ENCODE assay signal across 8 cellular contexts in genomic region chr14:52124791-52125661, GRCh38. TPM values are rescaled to one million over a fixed set of nuclear protein-coding genes. Genes with fewer than 3 reads are reported as not detected.
A peak's percentile ranks its signal among the peaks of the same experiment; 100 is the strongest.
DNase-seq lines count a peak whose midpoint lies in the region; ATAC-seq and TF ChIP-seq lines count a peak whose summit lies in the region.

No MANE protein-coding gene starts in this region.

- H3K4me3 ChIP-seq in GM23248 (no peak overlapping the region; the same call in 1 of the 2 replicates), left ventricle myocardium inferior (no peak overlapping the region), gastrocnemius medialis (no peak overlapping the region)

- H3K9me3 ChIP-seq in GM23248 (ENCODE audit: low read depth) (no peaks in the 10 kb centered on the region), left ventricle myocardium inferior (replicated peaks) (no peaks in the 10 kb centered on the region), gastrocnemius medialis (no peaks in the 10 kb centered on the region)

- no peaks in the 10 kb centered on the region for H3K79me2 ChIP-seq in GM23248 (ENCODE audit: insufficient read depth)

- DNase-seq in GM23248 (peak; percentile 91), SW480 (ENCODE audit: low spot score) (peak; percentile 20), left ventricle myocardium inferior (no peak), gastrocnemius medialis (no peak), NCI-H2171 treated with DMSO at 0.1 percent for 48 hours (lab: John Stamatoyannopoulos, UW) (no peak)
- no peak for DNase-seq in activated effector memory CD4-positive, alpha-beta T cell treated with Interleukin-2 at 50 U/mL for 16 hours
- DNase-seq in stimulated activated naive B cell treated with anti-CD40 and anti-IgM and Interleukin-4, amounts not matched to agents 10 μg/mL and 1 μg/mL and 100 μg/mL, for 72 hours = no peak
- DNase-seq in effector CD8-positive, alpha-beta T cell (lab: John Stamatoyannopoulos, UW) = no peak

- H3K4me1 ChIP-seq in GM23248 (ENCODE audit: insufficient read depth) = peaks cover 22% of the 10 kb centered on the region
- peaks cover 29% of the 10 kb centered on the region for H3K4me1 ChIP-seq in left ventricle myocardium inferior
- peaks cover 0 to 17% of the 10 kb centered on the region in 2 donors for H3K4me1 ChIP-seq in gastrocnemius medialis

- no peak for TF ChIP-seq POLR2A in gastrocnemius medialis (IDR thresholded peaks at IDR 0.05)

- peaks cover 10 to 15% of the 10 kb centered on the region in 2 donors for H3K4me1 Mint-ChIP-seq in stimulated activated naive B cell treated with anti-CD40 and anti-IgM and Interleukin-4, amounts not matched to agents 10 μg/mL and 1 μg/mL and 100 μg/mL, for 72 hours

- H3K4me3 Mint-ChIP-seq in stimulated activated naive B cell treated with anti-CD40 and anti-IgM and Interleukin-4, amounts not matched to agents 10 μg/mL and 1 μg/mL and 100 μg/mL, for 72 hours = no peak overlapping the region

- H3K9me2 ChIP-seq in GM23248 (ENCODE audit: insufficient read depth) = no peaks in the 10 kb centered on the region

- H3K27ac ChIP-seq in GM23248 (peak overlapping the region; percentile 94), left ventricle myocardium inferior (replicated peaks) (peak overlapping the region; percentile 65), gastrocnemius medialis (peak overlapping the region; percentile 28 to 64 (median 42))

- H3K4me2 ChIP-seq in GM23248 (ENCODE audit: unreplicated experiment) = peak overlapping the region; percentile 77

- TF ChIP-seq CTCF in left ventricle myocardium inferior (IDR thresholded peaks at IDR 0.05; ENCODE audit: borderline replicate concordance) (no peak), gastrocnemius medialis (IDR thresholded peaks at IDR 0.05 in 4 of 5, conservative IDR thresholded peaks at IDR 0.05 in 1 of 5) (no peak)

- peaks cover 3% of the 10 kb centered on the region in 2 donors for H3K9me3 Mint-ChIP-seq in stimulated activated naive B cell treated with anti-CD40 and anti-IgM and Interleukin-4, amounts not matched to agents 10 μg/mL and 1 μg/mL and 100 μg/mL, for 72 hours

- H4K20me1 ChIP-seq in GM23248 (ENCODE audit: insufficient read depth) = no peaks in the 10 kb centered on the region

- H3K27ac Mint-ChIP-seq in stimulated activated naive B cell treated with anti-CD40 and anti-IgM and Interleukin-4, amounts not matched to agents 10 μg/mL and 1 μg/mL and 100 μg/mL, for 72 hours = no peak overlapping the region

- H3K36me3 Mint-ChIP-seq in stimulated activated naive B cell treated with anti-CD40 and anti-IgM and Interleukin-4, amounts not matched to agents 10 μg/mL and 1 μg/mL and 100 μg/mL, for 72 hours = no peaks in the 10 kb centered on the region

- in situ Hi-C loops in GM23248 (cut with MboI) = no loop called here
- in situ Hi-C loops in gastrocnemius medialis (cut with MboI; ENCODE audit: low sequenced_read_pairs in 4 of 4) = no loop called here

- peak in 1 of 2 donors; percentile 66 for ATAC-seq in gastrocnemius medialis
- ATAC-seq in stimulated activated naive B cell treated with anti-CD40 and anti-IgM and Interleukin-4, amounts not matched to agents 10 μg/mL and 1 μg/mL and 100 μg/mL, for 72 hours (replicated peaks) = no peak

- H3F3A ChIP-seq in GM23248 (ENCODE audit: insufficient read depth) = peaks cover 29% of the 10 kb centered on the region

- H2AFZ ChIP-seq in GM23248 = peak overlapping the region; percentile 71

- H3K9ac ChIP-seq in GM23248 = peak overlapping the region; percentile 68

- H3K36me3 ChIP-seq in GM23248 (ENCODE audit: low read depth) (no peaks in the 10 kb centered on the region), left ventricle myocardium inferior (no peaks in the 10 kb centered on the region), gastrocnemius medialis (no peaks in the 10 kb centered on the region)

- H3K27me3 ChIP-seq in GM23248 (replicated peaks; ENCODE audit: insufficient read depth) = no peaks in the 10 kb centered on the region
- H3K27me3 ChIP-seq in left ventricle myocardium inferior (ENCODE audit: low read depth) = no peaks in the 10 kb centered on the region
- H3K27me3 ChIP-seq in gastrocnemius medialis = no peaks in the 10 kb centered on the region

- intact Hi-C loops in left ventricle myocardium inferior (cut with micrococcal nuclease) = no loop called here
- intact Hi-C loops in gastrocnemius medialis (cut with DNase I; ENCODE audit: low total_unique reads) = no loop called here

- 28% methylated on average over 7 of the region's 7 CpGs for WGBS in GM23248 (ENCODE audit: low coverage in 1 of 2, low lambda C conversion rate in 2 of 2, missing lambda C conversion rate in 2 of 2), 2 experiments

- H3K27me3 Mint-ChIP-seq in stimulated activated naive B cell treated with anti-CD40 and anti-IgM and Interleukin-4, amounts not matched to agents 10 μg/mL and 1 μg/mL and 100 μg/mL, for 72 hours = peaks cover 10 to 11% of the 10 kb centered on the region in 2 donors

RNA-seq across cellular contexts. Expression of gene NID2, which starts 56.2 kb away (rescaled TPM):
- total RNA-seq in GM23248 (2014; rRNA removed; shearing (Covaris generic)) = 59.8 and 66.6 TPM in 2 replicates
- 39.8 and 40.0 TPM in 2 replicates for polyA plus RNA-seq in GM23248 (2016; fragmentation: Nextera tagmentation; extraction: Ambion mirVana)
- total RNA-seq in left ventricle myocardium inferior (35.2 TPM), gastrocnemius medialis (1 to 10 TPM; 1.9 to 5.6 (median 4.3) TPM)

Comparison
In these comparisons a context has a peak if more than half of its experiments do, and no peak if none do; other contexts are left out.
1. DNase-seq: peak in GM23248 (single experiment) and SW480 (single experiment); none in left ventricle myocardium inferior (single experiment), gastrocnemius medialis (0 of 2), activated effector memory CD4-positive, alpha-beta T cell treated with Interleukin-2 at 50 U/mL for 16 hours (single experiment), stimulated activated naive B cell treated with anti-CD40 and anti-IgM and Interleukin-4, amounts not matched to agents 10 μg/mL and 1 μg/mL and 100 μg/mL, for 72 hours (single experiment), effector CD8-positive, alpha-beta T cell (single experiment) and NCI-H2171 treated with DMSO at 0.1 percent for 48 hours (single experiment).
2. H3K27ac ChIP-seq: peak in every context shown above with its lines; median percentile 94 in GM23248; 65 in left ventricle myocardium inferior; 42 in gastrocnemius medialis.